In the genomic region with DNA sequence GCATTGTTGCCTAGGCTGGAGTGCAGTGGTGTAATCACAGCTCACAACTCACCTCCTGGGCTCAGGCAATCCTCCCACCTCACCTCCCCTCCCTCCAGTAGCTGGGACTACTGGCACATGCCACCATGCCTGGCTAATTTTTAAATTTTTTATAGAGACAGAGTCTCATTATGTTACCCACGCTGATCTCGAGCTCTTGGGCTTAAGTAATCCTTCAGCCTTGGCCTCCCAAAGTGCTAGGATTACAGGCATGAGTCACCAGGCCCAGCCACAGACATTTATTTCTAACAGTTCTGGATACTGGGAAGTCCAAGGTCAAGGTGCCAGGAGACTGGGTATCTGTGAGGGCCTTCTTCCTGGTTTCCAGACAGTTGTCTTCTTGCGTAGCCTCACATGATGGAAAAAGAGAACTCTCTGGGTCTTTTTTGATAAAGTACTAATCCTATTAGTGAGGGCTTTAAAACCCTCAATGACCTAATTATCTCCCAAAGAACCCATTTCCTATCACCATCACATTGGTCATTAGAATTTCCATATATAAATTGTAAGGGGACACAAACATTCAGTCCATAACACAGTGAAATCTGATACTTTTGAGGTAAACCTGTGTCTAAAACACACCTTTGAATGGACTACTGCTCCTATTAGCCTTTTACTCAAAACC, we compare ENCODE assay signal across 8 cellular contexts.
DNase-seq lines count a peak whose midpoint lies in the region; ATAC-seq and TF ChIP-seq lines count a peak whose summit lies in the region.

No MANE protein-coding gene starts in this region.

- intact Hi-C loops in breast epithelium (cut with DNase I; ENCODE audit: low total_unique reads): no loop called here

- no peaks in the 10 kb centered on the region for H3K36me3 ChIP-seq in breast epithelium

- H3K4me1 Mint-ChIP-seq in mesothelial cell of epicardium: peaks cover 20% of the 10 kb centered on the region

- ATAC-seq in GM19328 (IDR thresholded peaks at IDR 0.05; ENCODE audit: unreplicated experiment): no peak

- H3K4me3 ChIP-seq in breast epithelium: peak overlapping the region in 1 of 3 donors; percentile 33

- no peak for TF ChIP-seq POLR2A in breast epithelium (IDR thresholded peaks at IDR 0.05)

- H3K27me3 Mint-ChIP-seq in mesothelial cell of epicardium (ENCODE audit: low read depth): no peaks in the 10 kb centered on the region

- no peaks in the 10 kb centered on the region for H3K36me3 Mint-ChIP-seq in mesothelial cell of epicardium

- H3K27ac ChIP-seq in breast epithelium: peak overlapping the region; percentile 82 to 90

- no peaks in the 10 kb centered on the region for H3K27me3 ChIP-seq in breast epithelium

- H3K9me3 Mint-ChIP-seq in mesothelial cell of epicardium: no peaks in the 10 kb centered on the region

- DNase-seq in A172 (ENCODE audit: low spot score) (peak; percentile 70), LHCN-M2 (ENCODE audit: low read depth) (peak; percentile 90), breast epithelium (ENCODE audit: low spot score in 2 of 2) (peak in 1 of 2 donors; percentile 44), mesothelial cell of epicardium (ENCODE audit: low spot score in 2 of 2, unreplicated experiment in 2 of 2) (no peak), T-helper 9 cell (no peak), putamen (ENCODE audit: low spot score) (no peak), superior temporal gyrus (ENCODE audit: extremely low spot score) (no peak)

- no peak overlapping the region for H3K4me3 Mint-ChIP-seq in mesothelial cell of epicardium

- peaks cover 0 to 9% of the 10 kb centered on the region in 2 donors for H3K4me1 ChIP-seq in breast epithelium

- TF ChIP-seq CTCF in breast epithelium (IDR thresholded peaks at IDR 0.05) (no peak), mesothelial cell of epicardium (IDR thresholded peaks at IDR 0.05; ENCODE audit: unreplicated experiment) (no peak)

- H3K9me3 ChIP-seq in breast epithelium: no peaks in the 10 kb centered on the region

- peak overlapping the region; percentile 80 for H3K27ac Mint-ChIP-seq in mesothelial cell of epicardium

Comparison
In these comparisons a context has a peak if more than half of its experiments do, and no peak if none do; other contexts are left out.
1. DNase-seq: peak in A172 (single experiment) and LHCN-M2 (single experiment); none in mesothelial cell of epicardium (0 of 2), T-helper 9 cell (single experiment), putamen (single experiment) and superior temporal gyrus (single experiment).